28 cellular contexts compared by ENCODE assay signal in the genomic region with DNA sequence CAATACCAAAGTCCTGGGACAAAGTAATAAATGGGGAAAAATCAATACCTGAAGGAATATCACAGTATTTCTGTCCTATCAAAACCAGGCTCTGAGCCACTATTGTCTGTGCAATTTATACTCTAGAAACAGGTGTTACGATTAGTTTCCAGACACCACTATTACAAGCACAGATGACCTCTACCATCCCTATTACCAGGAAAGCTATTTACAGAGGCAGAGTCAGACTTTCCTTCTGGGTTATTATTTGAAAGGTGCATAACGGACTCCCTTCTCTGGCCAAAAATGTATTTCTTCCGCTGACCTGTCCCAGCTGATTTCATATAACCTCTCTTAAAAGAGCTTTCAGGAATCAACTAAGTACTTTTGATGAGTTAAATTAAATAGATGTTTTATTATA.
"Had no signal": no experiment of that assay in that cellular context is flagged by ENCODE, and none has a peak within 500 bp of the region (broad histone marks: within the 10 kb centered on the region; RNA-seq: fewer than 3 reads in every experiment).

No MANE protein-coding gene starts in this region.

- H3K9me3 ChIP-seq: gastroesophageal sphincter had no signal

- H3K36me3 Mint-ChIP-seq: activated CD4-positive, alpha-beta memory T cell treated with anti-CD3 and anti-CD28 coated beads for 36 hours; activated naive CD8-positive, alpha-beta T cell had no signal

- H3K27me3 ChIP-seq: esophagus muscularis mucosa, foreskin keratinocyte, gastroesophageal sphincter had no signal

- H3K4me3 Mint-ChIP-seq: activated B cell treated with CpG ODN at 0.5 μM for 24 hours; activated CD4-positive, alpha-beta memory T cell treated with anti-CD3 and anti-CD28 coated beads for 36 hours; activated naive CD8-positive, alpha-beta T cell; activated T-cell treated with anti-CD3 and anti-CD28 coated beads, Interleukin-2, amount 50 U/mL, for 4 hours; activated T-helper 17 cell treated with anti-CD3 and anti-CD28 coated beads, Interleukin-2, amount 50 U/mL, for 72 hours; effector memory CD8-positive, alpha-beta T cell; T-helper 17 cell; T-helper 2 cell treated with Interferon-gamma antibody and Interleukin-4, amounts not matched to agents 5 μg/mL and 100 μg/mL, for 36 hours had no signal

- H3K27ac ChIP-seq: esophagus muscularis mucosa, foreskin keratinocyte, gastroesophageal sphincter, WERI-Rb-1 had no signal

- H3K4me1 ChIP-seq: esophagus muscularis mucosa, foreskin keratinocyte, gastroesophageal sphincter had no signal

- ATAC-seq: activated CD4-positive, CD25-positive, alpha-beta regulatory T cell treated with anti-CD3 and anti-CD28 coated beads, Interleukin-2, amount 50 U/mL, for 24 hours; activated T-cell treated with anti-CD3 and anti-CD28 coated beads, Interleukin-2, amount 50 U/mL, for 4 hours; activated T-helper 17 cell treated with anti-CD3 and anti-CD28 coated beads, Interleukin-2, amount 50 U/mL, for 72 hours; effector memory CD8-positive, alpha-beta T cell; foreskin keratinocyte; gastroesophageal sphincter; T-helper 17 cell had no signal

- H3K36me3 ChIP-seq: esophagus muscularis mucosa, gastroesophageal sphincter, WERI-Rb-1 had no signal

- H3K27me3 Mint-ChIP-seq: activated B cell treated with CpG ODN at 0.5 μM for 24 hours; activated CD4-positive, alpha-beta memory T cell treated with anti-CD3 and anti-CD28 coated beads for 36 hours; activated naive CD8-positive, alpha-beta T cell; activated T-helper 17 cell treated with anti-CD3 and anti-CD28 coated beads, Interleukin-2, amount 50 U/mL, for 72 hours; effector memory CD8-positive, alpha-beta T cell; T-helper 17 cell had no signal

- H3K27ac Mint-ChIP-seq: activated B cell treated with CpG ODN at 0.5 μM for 24 hours; activated CD4-positive, alpha-beta memory T cell treated with anti-CD3 and anti-CD28 coated beads for 36 hours; activated naive CD8-positive, alpha-beta T cell; activated T-helper 17 cell treated with anti-CD3 and anti-CD28 coated beads, Interleukin-2, amount 50 U/mL, for 72 hours; effector memory CD8-positive, alpha-beta T cell; T-helper 17 cell; T-helper 2 cell treated with Interferon-gamma antibody and Interleukin-4, amounts not matched to agents 5 μg/mL and 100 μg/mL, for 36 hours had no signal

- DNase-seq: activated B cell treated with CpG ODN at 0.5 μM for 24 hours; activated CD4-positive, alpha-beta memory T cell treated with anti-CD3 and anti-CD28 coated beads for 36 hours; activated CD4-positive, alpha-beta T cell treated with anti-CD3 and anti-CD28 coated beads for 48 hours; activated CD4-positive, alpha-beta T cell treated with anti-CD3 and anti-CD28 coated beads, Interleukin-2, amount 50 U/mL, for 1 hour; activated effector memory CD4-positive, alpha-beta T cell treated with Interleukin-2 at 50 U/mL for 16 hours; activated gamma-delta T cell treated with Interleukin-2 at 50 U/mL for 16 hours; activated naive CD4-positive, alpha-beta T cell treated with anti-CD3 and anti-CD28 coated beads, Interleukin-2, amount 50 U/mL, for 16 hours; activated naive CD4-positive, alpha-beta T cell treated with Interleukin-2 at 50 U/mL for 16 hours; activated T-cell treated with anti-CD3 and anti-CD28 coated beads, Interleukin-2, amount 50 U/mL, for 4 hours; amniotic stem cell; anterior cingulate cortex; caudate nucleus; cortex of kidney; dermis blood vessel endothelial cell; effector CD4-positive, alpha-beta T cell; effector memory CD8-positive, alpha-beta T cell; erythroblast; foreskin keratinocyte; T-helper 1 cell; T-helper 17 cell; T1000; WERI-Rb-1 had no signal

- H3K4me1 Mint-ChIP-seq: activated B cell treated with CpG ODN at 0.5 μM for 24 hours; activated T-helper 17 cell treated with anti-CD3 and anti-CD28 coated beads, Interleukin-2, amount 50 U/mL, for 72 hours; T-helper 17 cell had no signal

- H3K4me3 ChIP-seq: esophagus muscularis mucosa, gastroesophageal sphincter had no signal
